ENCODE assay signal across 32 cellular contexts in genomic region chr1:222623458-222623857, GRCh38.
"Had no signal": no experiment of that assay in that cellular context is flagged by ENCODE, and none has a peak within 500 bp of the region (broad histone marks: within the 10 kb centered on the region; RNA-seq: fewer than 3 reads in every experiment).

No MANE protein-coding gene starts in this region.

- ATAC-seq: activated CD4-positive, alpha-beta T cell treated with anti-CD3 and anti-CD28 coated beads for 36 hours; activated CD4-positive, CD25-positive, alpha-beta regulatory T cell treated with anti-CD3 and anti-CD28 coated beads, Interleukin-2, amount 50 U/mL, for 24 hours; activated CD8-positive, alpha-beta memory T cell treated with anti-CD3 and anti-CD28 coated beads, Interleukin-2, amount 10 ng/mL, durations not matched to agents 7 days and 5 days; activated CD8-positive, alpha-beta T cell treated with anti-CD3 and anti-CD28 coated beads, Interleukin-2, amount 10 ng/mL, durations not matched to agents 7 days and 5 days; activated naive CD8-positive, alpha-beta T cell treated with anti-CD3 and anti-CD28 coated beads, Interleukin-2, amount 50 U/mL, for 24 hours; WTC11 had no signal

- H3K4me3 ChIP-seq: ascending aorta, cardiac muscle cell, colonic mucosa had no signal

- DNase-seq: activated CD4-positive, alpha-beta memory T cell treated with anti-CD3 and anti-CD28 coated beads, Interleukin-2, amount 10 ng/mL, durations not matched to agents 7 days and 5 days; activated CD4-positive, alpha-beta T cell treated with anti-CD3 and anti-CD28 coated beads for 1 hour; activated CD4-positive, alpha-beta T cell treated with anti-CD3 and anti-CD28 coated beads for 36 hours; activated CD4-positive, alpha-beta T cell treated with anti-CD3 and anti-CD28 coated beads for 48 hours; activated CD4-positive, alpha-beta T cell treated with anti-CD3 and anti-CD28 coated beads, Interleukin-2, amount 10 ng/mL, durations not matched to agents 7 days and 5 days; activated CD4-positive, alpha-beta T cell treated with anti-CD3 and anti-CD28 coated beads, Interleukin-2, amount 50 U/mL, for 48 hours; activated CD4-positive, CD25-positive, alpha-beta regulatory T cell; activated CD8-positive, alpha-beta memory T cell treated with anti-CD3 and anti-CD28 coated beads for 24 hours; activated CD8-positive, alpha-beta memory T cell treated with anti-CD3 and anti-CD28 coated beads, Interleukin-2, amount 10 ng/mL, durations not matched to agents 7 days and 5 days; activated CD8-positive, alpha-beta memory T cell treated with anti-CD3 and anti-CD28 coated beads, Interleukin-2, amount 50 U/mL, for 48 hours; activated CD8-positive, alpha-beta T cell treated with anti-CD3 and anti-CD28 coated beads, Interleukin-2, amount 10 ng/mL, durations not matched to agents 7 days and 5 days; activated effector memory CD4-positive, alpha-beta T cell treated with Interleukin-2 at 50 U/mL for 16 hours; activated gamma-delta T cell; activated naive CD4-positive, alpha-beta T cell treated with anti-CD3 and anti-CD28 coated beads, Interleukin-2, amount 10 ng/mL, durations not matched to agents 7 days and 5 days; activated naive CD4-positive, alpha-beta T cell treated with Interleukin-2 at 50 U/mL for 16 hours; activated naive CD8-positive, alpha-beta T cell treated with anti-CD3 and anti-CD28 coated beads, Interleukin-2, amount 10 ng/mL, durations not matched to agents 7 days and 5 days; activated naive CD8-positive, alpha-beta T cell treated with anti-CD3 and anti-CD28 coated beads, Interleukin-2, amount 50 U/mL, for 24 hours; activated T-cell treated with anti-CD3 and anti-CD28 coated beads, Interleukin-2, amount 50 U/mL, for 24 hours; activated T-cell treated with anti-CD3 and anti-CD28 coated beads, Interleukin-2, amount 50 U/mL, for 48 hours; amygdala; anterior cingulate cortex; caudate nucleus; cerebellar nuclear complex; colonic mucosa; T-helper 2 cell; T-helper 9 cell; WERI-Rb-1 had no signal

- FAIRE-seq: bronchial epithelial cell had no signal
